ENCODE assay signal across 21 cellular contexts in the genomic region with DNA sequence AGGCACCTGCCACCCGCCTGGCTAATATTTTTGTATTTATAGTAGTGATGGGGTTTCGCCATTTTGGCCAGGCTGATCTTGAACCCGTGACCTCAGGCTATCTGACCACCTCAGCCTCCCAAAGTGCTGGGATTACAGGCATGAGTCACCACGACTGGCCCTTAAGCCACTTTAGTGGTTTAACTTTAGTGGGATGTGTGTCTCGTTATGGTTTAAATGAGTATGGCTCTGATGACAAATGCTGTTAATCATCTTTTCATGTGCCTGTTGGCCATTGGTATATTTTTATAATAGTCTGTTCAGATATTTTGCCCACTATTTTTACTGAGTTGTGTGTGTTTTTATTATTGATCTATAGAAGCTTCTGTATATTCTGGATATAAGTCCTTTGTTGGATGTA.
DNase-seq lines count a peak whose midpoint lies in the region; ATAC-seq lines count a peak whose summit lies in the region.
"Had no signal": no experiment of that assay in that cellular context is flagged by ENCODE, and none has a peak within 500 bp of the region (broad histone marks: within the 10 kb centered on the region; RNA-seq: fewer than 3 reads in every experiment).

No MANE protein-coding gene starts in this region.

- no peak overlapping the region for H2BK12ac ChIP-seq in mesenchymal stem cell (ENCODE audit: low read length in 2 of 2)

- no peaks in the 10 kb centered on the region for H3K4me1 ChIP-seq in mesenchymal stem cell (ENCODE audit: control insufficient read depth, insufficient read depth, low read depth, low read length)
- H3K4me1 ChIP-seq: BLaER1 treated with 17β-estradiol and CSF1 and Interleukin-3, amounts not matched to agents 10 nM and 100 nM had no signal

- no peak overlapping the region for H3K4me3 Mint-ChIP-seq in activated T-helper 17 cell treated with anti-CD3 and anti-CD28 coated beads, Interleukin-2, amount 50 U/mL, for 72 hours
- H3K4me3 Mint-ChIP-seq: B cell; CD4-positive, alpha-beta T cell; CD8-positive, alpha-beta T cell had no signal

- peak overlapping the region; percentile 66 for H2BK5ac ChIP-seq in mesenchymal stem cell (ENCODE audit: low read depth, low read length, poor library complexity, severe bottlenecking)

- no peak overlapping the region for H2AFZ ChIP-seq in mesenchymal stem cell (ENCODE audit: low read depth, low read length)

- no peak overlapping the region for H3K4me3 ChIP-seq in mesenchymal stem cell (ENCODE audit: insufficient read depth in 1 of 2, low read depth in 1 of 2, low read length in 2 of 2)
- H3K4me3 ChIP-seq: A549; BLaER1 treated with 17β-estradiol and CSF1 and Interleukin-3, amounts not matched to agents 10 nM and 100 nM; GM12878 had no signal

- DNase-seq in EH (ENCODE audit: low read depth) (peak; percentile 48), ELR (ENCODE audit: low read depth) (peak; percentile 52), RPMI7951 (ENCODE audit: low read depth) (peak; percentile 39), mesenchymal stem cell (no peak), cerebellum (ENCODE audit: low spot score) (no peak), left colon (no peak)
- DNase-seq: AML-193; Caco-2; Calu3; CD4-positive, alpha-beta T cell; CD8-positive, alpha-beta T cell; DMS79 treated with DMSO at 0.1 percent for 48 hours; GDM1 had no signal

- H3K36me3 ChIP-seq in mesenchymal stem cell (ENCODE audit: control insufficient read depth in 1 of 2, insufficient read depth in 2 of 2, low read depth in 1 of 2, low read length in 2 of 2), result no peaks in the 10 kb centered on the region
- H3K36me3 ChIP-seq: BLaER1 treated with 17β-estradiol and CSF1 and Interleukin-3, amounts not matched to agents 10 nM and 100 nM had no signal

- no peaks in the 10 kb centered on the region for H3K9me3 ChIP-seq in mesenchymal stem cell (ENCODE audit: control insufficient read depth, low read length)

- no peak overlapping the region for H3K23ac ChIP-seq in mesenchymal stem cell (ENCODE audit: low read length in 2 of 2)

- intact Hi-C loops in left colon (cut with DNase I, micrococcal nuclease), result no loop called here

- H2BK15ac ChIP-seq in mesenchymal stem cell (ENCODE audit: low read depth, poor library complexity, severe bottlenecking), result no peak overlapping the region

- ATAC-seq in activated T-helper 17 cell treated with anti-CD3 and anti-CD28 coated beads, Interleukin-2, amount 50 U/mL, for 72 hours (replicated peaks), result no peak
- no peak for ATAC-seq in left colon
- no peak for ATAC-seq in esophagus mucosa
- ATAC-seq: A549; CD8-positive, alpha-beta T cell; GM12878 had no signal

- H3K79me1 ChIP-seq in mesenchymal stem cell (replicated peaks; ENCODE audit: low read length, poor library complexity, severe bottlenecking), result no peaks in the 10 kb centered on the region

- H3K27ac Mint-ChIP-seq in activated T-helper 17 cell treated with anti-CD3 and anti-CD28 coated beads, Interleukin-2, amount 50 U/mL, for 72 hours, result no peak overlapping the region
- H3K27ac Mint-ChIP-seq: B cell; CD4-positive, alpha-beta T cell; CD8-positive, alpha-beta T cell had no signal

- H3K27ac ChIP-seq in mesenchymal stem cell (ENCODE audit: low read length, poor library complexity, severe bottlenecking), result no peak overlapping the region
- H3K27ac ChIP-seq: 22Rv1; A549; BLaER1 treated with 17β-estradiol and CSF1 and Interleukin-3, amounts not matched to agents 10 nM and 100 nM; C4-2B had no signal

- H3K9ac ChIP-seq in mesenchymal stem cell (ENCODE audit: low read length), result no peak overlapping the region
- H3K9ac ChIP-seq: BLaER1 treated with 17β-estradiol and CSF1 and Interleukin-3, amounts not matched to agents 10 nM and 100 nM had no signal

- H3K27me3 Mint-ChIP-seq in activated T-helper 17 cell treated with anti-CD3 and anti-CD28 coated beads, Interleukin-2, amount 50 U/mL, for 72 hours, result peaks cover 20% of the 10 kb centered on the region

- H2BK120ac ChIP-seq in mesenchymal stem cell (ENCODE audit: low read depth, low read length), result no peak overlapping the region

- H3K27me3 ChIP-seq in mesenchymal stem cell (ENCODE audit: control insufficient read depth in 1 of 2, insufficient read depth in 1 of 2, low read length in 2 of 2), result no peaks in the 10 kb centered on the region
- H3K27me3 ChIP-seq: BLaER1 treated with 17β-estradiol and CSF1 and Interleukin-3, amounts not matched to agents 10 nM and 100 nM had no signal

- no peak overlapping the region for H4K8ac ChIP-seq in mesenchymal stem cell (ENCODE audit: low read length)

- H3K9me3 Mint-ChIP-seq in activated T-helper 17 cell treated with anti-CD3 and anti-CD28 coated beads, Interleukin-2, amount 50 U/mL, for 72 hours, result peaks cover 3% of the 10 kb centered on the region
- H3K9me3 Mint-ChIP-seq: CD4-positive, alpha-beta T cell; CD8-positive, alpha-beta T cell had no signal

- no peak overlapping the region for H2AK5ac ChIP-seq in mesenchymal stem cell (ENCODE audit: low read length, severe bottlenecking)

- H3K4me2 ChIP-seq in mesenchymal stem cell (ENCODE audit: low read length, poor library complexity, severe bottlenecking), result no peak overlapping the region
- H3K4me2 ChIP-seq: A549; BLaER1 treated with 17β-estradiol and CSF1 and Interleukin-3, amounts not matched to agents 10 nM and 100 nM had no signal

- H3K18ac ChIP-seq in mesenchymal stem cell (ENCODE audit: low read depth in 1 of 2, low read length in 2 of 2), result no peak overlapping the region

- no peak overlapping the region for H3K4ac ChIP-seq in mesenchymal stem cell (ENCODE audit: low read depth in 1 of 2, low read length in 2 of 2)

- 81% methylated on average over 5 of the region's 5 CpGs for WGBS in mesenchymal stem cell

- no peak overlapping the region for H4K91ac ChIP-seq in mesenchymal stem cell (ENCODE audit: low read length)

- no peak overlapping the region for H3K14ac ChIP-seq in mesenchymal stem cell (ENCODE audit: low read length in 2 of 2)

- H3K4me1 Mint-ChIP-seq in activated T-helper 17 cell treated with anti-CD3 and anti-CD28 coated beads, Interleukin-2, amount 50 U/mL, for 72 hours, result no peaks in the 10 kb centered on the region
- H3K4me1 Mint-ChIP-seq: B cell had no signal

- H3K36me3 Mint-ChIP-seq in activated T-helper 17 cell treated with anti-CD3 and anti-CD28 coated beads, Interleukin-2, amount 50 U/mL, for 72 hours (ENCODE audit: low read depth), result no peaks in the 10 kb centered on the region
- H3K36me3 Mint-ChIP-seq: CD8-positive, alpha-beta T cell had no signal

Comparison
In these comparisons a context has a peak if more than half of its experiments do, and no peak if none do; other contexts are left out.
1. DNase-seq: peak in EH (single experiment), ELR (single experiment) and RPMI7951 (single experiment); none in mesenchymal stem cell (single experiment), cerebellum (single experiment) and left colon (0 of 2).